16 cellular contexts compared by ENCODE assay signal in genomic region chr1:203526572-203526971, GRCh38. TPM values are rescaled to one million over a fixed set of nuclear protein-coding genes. Genes with fewer than 3 reads are reported as not detected.
A peak's percentile ranks its signal among the peaks of the same experiment; 100 is the strongest.
DNase-seq lines count a peak whose midpoint lies in the region; ATAC-seq and TF ChIP-seq lines count a peak whose summit lies in the region.
"Had no signal": no experiment of that assay in that cellular context is flagged by ENCODE, and none has a peak within 500 bp of the region (broad histone marks: within the 10 kb centered on the region; RNA-seq: fewer than 3 reads in every experiment).

No MANE protein-coding gene starts in this region.

- POLR2A ChIA-PET in PC-3 (lab: Charles Lee; ENCODE audit: unreplicated experiment) = interaction anchor here (1.4 kb wide), 1 partner anchor 13 kb away, joined by 8 read pairs; no protein-coding TSS in a partner anchor

- no peaks in the 10 kb centered on the region for H3K9me2 ChIP-seq in PC-3 (replicated peaks; ENCODE audit: low read length)

- H3K4me2 ChIP-seq in PC-3 (ENCODE audit: low read length) = peak overlapping the region; percentile 44

- no peaks in the 10 kb centered on the region for H4K20me1 ChIP-seq in PC-3 (ENCODE audit: low read length)

- no peaks in the 10 kb centered on the region for H3K79me2 ChIP-seq in PC-3 (ENCODE audit: low read length)

- H3K27ac ChIP-seq in PC-3 (ENCODE audit: low read length) (peak overlapping the region; percentile 37), rectal smooth muscle tissue (ENCODE audit: low read depth, low read length) (peak overlapping the region; percentile 41)
- H3K27ac ChIP-seq: neutrophil, upper lobe of left lung had no signal

- H3K27me3 ChIP-seq in PC-3 (ENCODE audit: low read length) (no peaks in the 10 kb centered on the region), rectal smooth muscle tissue (ENCODE audit: control insufficient read depth, insufficient read depth, low read length) (no peaks in the 10 kb centered on the region)
- H3K27me3 ChIP-seq: neutrophil, upper lobe of left lung had no signal

- peak; percentile 78 for ATAC-seq in PC-3
- no peak for ATAC-seq in HG03175 (IDR thresholded peaks at IDR 0.05; ENCODE audit: unreplicated experiment)
- ATAC-seq in GM21528 (IDR thresholded peaks at IDR 0.05; ENCODE audit: low FRiP score, unreplicated experiment) = no peak
- no peak for ATAC-seq in activated T-cell treated with anti-CD3 and anti-CD28 coated beads, Interleukin-2, amount 50 U/mL, for 4 hours
- ATAC-seq: activated T-cell treated with anti-CD3 and anti-CD28 coated beads, Interleukin-2, amount 50 U/mL, for 72 hours; SK-N-SH treated with all-trans-retinoic acid at 6 μM for 48 hours had no signal

- H3K4me3 ChIP-seq in PC-3 (ENCODE audit: low read length) (no peak overlapping the region), fibroblast of the aortic adventitia (ENCODE audit: low read depth, low read length) (no peak overlapping the region), rectal smooth muscle tissue (ENCODE audit: low read length) (no peak overlapping the region)
- H3K4me3 ChIP-seq: upper lobe of left lung had no signal

- CTCF ChIA-PET in PC-3 (lab: Charles Lee) = no interaction called here

- BruUV-seq in PC-3 (replicated peaks; lab: Mats Ljungman, UMichigan) = no TSS peak

- no peak overlapping the region for H3K4me3 Mint-ChIP-seq in activated T-cell treated with anti-CD3 and anti-CD28 coated beads, Interleukin-2, amount 50 U/mL, for 4 hours
- H3K4me3 Mint-ChIP-seq: activated T-cell treated with anti-CD3 and anti-CD28 coated beads, Interleukin-2, amount 50 U/mL, for 72 hours had no signal

- no peak for TF ChIP-seq CTCF in PC-3 (conservative IDR thresholded peaks at IDR 0.05; ENCODE audit: low read depth, low read length)
- TF ChIP-seq CTCF in fibroblast of the aortic adventitia (IDR thresholded peaks at IDR 0.05; ENCODE audit: insufficient read depth, low read length) = no peak

- no peaks in the 10 kb centered on the region for H3K36me3 Mint-ChIP-seq in activated T-cell treated with anti-CD3 and anti-CD28 coated beads, Interleukin-2, amount 50 U/mL, for 4 hours (ENCODE audit: insufficient read depth)

- no peaks in the 10 kb centered on the region for H3K9me3 ChIP-seq in PC-3 (ENCODE audit: low read length)
- H3K9me3 ChIP-seq: neutrophil, upper lobe of left lung had no signal

- H2AFZ ChIP-seq in PC-3 (ENCODE audit: low read length) = peak overlapping the region; percentile 31; the same call in 1 of the 2 replicates

- peaks cover 1% of the 10 kb centered on the region for H3K27me3 Mint-ChIP-seq in activated T-cell treated with anti-CD3 and anti-CD28 coated beads, Interleukin-2, amount 50 U/mL, for 4 hours (ENCODE audit: low read depth)

- H3K9ac ChIP-seq in PC-3 (ENCODE audit: low read length) = 0 out of 2 replicates have a peak overlapping the region, but pooled peaks have one; percentile 18
- H3K9ac ChIP-seq in rectal smooth muscle tissue (ENCODE audit: low read length) = no peak overlapping the region

- H3K4me1 ChIP-seq in PC-3 (ENCODE audit: insufficient read depth, low read length) (peaks cover 27% of the 10 kb centered on the region), rectal smooth muscle tissue (ENCODE audit: control insufficient read depth, insufficient read depth, low read length) (peaks cover 38% of the 10 kb centered on the region)

- H3K36me3 ChIP-seq in PC-3 (ENCODE audit: low read depth, low read length) (no peaks in the 10 kb centered on the region), rectal smooth muscle tissue (ENCODE audit: control insufficient read depth, insufficient read depth, low read length) (no peaks in the 10 kb centered on the region)
- H3K36me3 ChIP-seq: neutrophil, upper lobe of left lung had no signal

- no peaks in the 10 kb centered on the region for H3K4me1 Mint-ChIP-seq in activated T-cell treated with anti-CD3 and anti-CD28 coated beads, Interleukin-2, amount 50 U/mL, for 4 hours (ENCODE audit: low read depth)

- no peaks in the 10 kb centered on the region for H3F3A ChIP-seq in PC-3 (ENCODE audit: low read length, unreplicated experiment)

- peak; percentile 56 for DNase-seq in Daoy (ENCODE audit: low read depth)
- peak; percentile 87 for DNase-seq in PC-3
- DNase-seq in fibroblast of the aortic adventitia (ENCODE audit: low read depth) = peak; percentile 49
- DNase-seq in mucosa of gallbladder (ENCODE audit: low spot score) = no peak
- no peak for DNase-seq in activated T-cell treated with anti-CD3 and anti-CD28 coated beads, Interleukin-2, amount 50 U/mL, for 4 hours
- DNase-seq: activated T-cell treated with anti-CD3 and anti-CD28 coated beads, Interleukin-2, amount 50 U/mL, for 72 hours; central memory CD4-positive, alpha-beta T cell; NCI-H345; OCI-M1; upper lobe of left lung had no signal

- H3K9me3 Mint-ChIP-seq in activated T-cell treated with anti-CD3 and anti-CD28 coated beads, Interleukin-2, amount 50 U/mL, for 4 hours = no peaks in the 10 kb centered on the region
- H3K9me3 Mint-ChIP-seq: activated T-cell treated with anti-CD3 and anti-CD28 coated beads, Interleukin-2, amount 50 U/mL, for 72 hours had no signal

- intact Hi-C loops in PC-3 (cut with micrococcal nuclease) = no loop called here

RNA-seq across cellular contexts. Expression of gene OPTC, which starts 32.6 kb away (rescaled TPM):
- total RNA-seq in Daoy (2014; rRNA removed; shearing (Covaris generic)) = not detected in 2 replicates
- total RNA-seq in PC-3 (2014; rRNA removed) (not detected in 2 replicates), fibroblast of the aortic adventitia (ENCODE audit: low replicate concordance) (not detected in 2 replicates), mucosa of gallbladder (not detected)
- total RNA-seq in activated T-cell treated with anti-CD3 and anti-CD28 coated beads, Interleukin-2, amount 50 U/mL, for 4 hours = not detected
- total RNA-seq: activated T-cell treated with anti-CD3 and anti-CD28 coated beads, Interleukin-2, amount 50 U/mL, for 72 hours; lung microvascular endothelial cell; upper lobe of left lung had no signal

RNA-seq across cellular contexts. Expression of gene PRELP, which starts 51.0 kb away (rescaled TPM):
- total RNA-seq in Daoy (2014; rRNA removed; shearing (Covaris generic)) = not detected in 2 replicates
- total RNA-seq in PC-3 (2014; rRNA removed) = not detected in 2 replicates
- 1.4 and 3.7 TPM in 2 replicates for total RNA-seq in fibroblast of the aortic adventitia (ENCODE audit: low replicate concordance)
- 72.1 TPM for total RNA-seq in mucosa of gallbladder
- under 1 TPM; 0.03 to 0.05 (median 0.03) TPM for total RNA-seq in activated T-cell treated with anti-CD3 and anti-CD28 coated beads, Interleukin-2, amount 50 U/mL, for 4 hours
- total RNA-seq: activated T-cell treated with anti-CD3 and anti-CD28 coated beads, Interleukin-2, amount 50 U/mL, for 72 hours; lung microvascular endothelial cell had no signal

Comparison
In these comparisons a context has a peak if more than half of its experiments do, and no peak if none do; other contexts are left out.
1. DNase-seq: peak in Daoy (single experiment), PC-3 (single experiment) and fibroblast of the aortic adventitia (single experiment); none in mucosa of gallbladder (single experiment) and activated T-cell treated with anti-CD3 and anti-CD28 coated beads, Interleukin-2, amount 50 U/mL, for 4 hours (single experiment).
2. RNA of gene PRELP, which starts 51.0 kb away (total RNA-seq): 72.1 TPM in mucosa of gallbladder (single experiment); 1.4 to 3.7 TPM in fibroblast of the aortic adventitia, 0.03 to 0.05 TPM in activated T-cell treated with anti-CD3 and anti-CD28 coated beads, Interleukin-2, amount 50 U/mL, for 4 hours, not detected in Daoy and not detected in PC-3; every median in the first group is over 10 times any median in the second.